In the genomic region with DNA sequence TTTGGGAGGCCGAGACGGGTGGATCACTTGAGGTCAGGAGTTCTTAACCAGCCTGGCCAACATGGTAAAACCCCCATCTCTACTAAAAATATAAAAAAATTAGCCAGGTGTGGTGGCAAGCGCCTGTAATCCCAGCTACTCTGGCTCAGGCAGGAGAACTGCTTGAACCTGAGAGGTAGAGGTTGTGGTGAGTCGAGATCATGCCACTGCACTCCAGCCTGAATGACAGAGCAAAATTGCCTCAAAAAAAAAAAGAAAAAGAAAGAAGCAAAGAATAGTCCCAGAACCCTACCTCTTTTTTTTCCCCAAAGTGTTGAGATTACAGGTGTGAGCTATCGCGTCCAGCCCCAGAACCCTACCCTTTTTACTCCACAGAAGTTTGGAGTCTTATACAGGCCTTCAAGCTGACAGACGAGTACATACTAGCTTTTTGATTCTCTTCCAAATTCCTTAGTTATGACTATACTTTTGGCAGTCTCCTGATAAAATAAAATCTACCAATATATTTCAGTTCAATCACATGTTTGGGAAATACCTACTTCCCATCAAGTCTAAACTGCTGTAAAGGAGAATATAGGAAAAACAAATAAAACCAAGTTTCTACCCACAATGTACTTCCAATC, we compare ENCODE assay signal across 8 cellular contexts. TPM values are rescaled to one million over a fixed set of nuclear protein-coding genes. Genes with fewer than 3 reads are reported as not detected.
DNase-seq lines count a peak whose midpoint lies in the region; ATAC-seq, FAIRE-seq and TF ChIP-seq lines count a peak whose summit lies in the region.
"Not testable (repeated sequence)": the region's sequence is repeated elsewhere in the genome, so short reads cannot be mapped to it uniquely, and the experiment has no call there.

No MANE protein-coding gene starts in this region.

- not testable (repeated sequence) for TF ChIP-seq CTCF in astrocyte of the cerebellum (IDR thresholded peaks at IDR 0.05; ENCODE audit: low read depth, low read length, missing control alignments); endothelial cell of umbilical vein (IDR thresholded peaks at IDR 0.05; ENCODE audit: extremely low read depth in 1 of 2, insufficient read depth in 1 of 2, low read depth in 1 of 2, low read length in 2 of 2); heart right ventricle (IDR thresholded peaks at IDR 0.05); nephron progenitor cell (IDR thresholded peaks at IDR 0.05)

- H3K4me1 Mint-ChIP-seq in nephron progenitor cell, result not testable (repeated sequence)
- peaks cover 30% of the 10 kb centered on the region for H3K4me1 Mint-ChIP-seq in stimulated activated memory B cell treated with anti-CD40 and anti-IgM and Interleukin-4, amounts not matched to agents 10 μg/mL and 1 μg/mL and 100 μg/mL, for 72 hours

- H3K79me2 ChIP-seq in endothelial cell of umbilical vein (ENCODE audit: control insufficient read depth, insufficient read depth, low read length), result not testable (repeated sequence)

- peak overlapping the region; percentile 16 for H3K4me2 ChIP-seq in endothelial cell of umbilical vein (ENCODE audit: insufficient read depth, low read length)

- WGBS in heart right ventricle, 2 donors, result 39 to 43% methylated on average over 7 of the region's 7 CpGs

- peaks cover 19% of the 10 kb centered on the region for H3K4me1 ChIP-seq in endothelial cell of umbilical vein (ENCODE audit: control insufficient read depth, extremely low read depth, insufficient read depth, low read length)
- peaks cover 4 to 42% (median 25%) of the 10 kb centered on the region in 9 donors for H3K4me1 ChIP-seq in heart right ventricle

- H3K9me3 ChIP-seq in endothelial cell of umbilical vein (replicated peaks; ENCODE audit: control insufficient read depth, insufficient read depth, low read length); heart right ventricle: not testable (repeated sequence)

- ATAC-seq in heart right ventricle; stimulated activated memory B cell treated with anti-CD40 and anti-IgM and Interleukin-4, amounts not matched to agents 10 μg/mL and 1 μg/mL and 100 μg/mL, for 72 hours: not testable (repeated sequence)

- intact Hi-C loops in endothelial cell of umbilical vein (cut with micrococcal nuclease) (loop anchor here (1.0 to 2.0 kb wide), 2 partner anchors 20 to 36 kb away; partner anchors contain the start of gene STRN), heart right ventricle (cut with DNase I) (loop anchor here in 1 of 10 donors (5.0 kb wide), 1 partner anchor 36 kb away; the partner anchor contains the start of gene STRN)

- in situ Hi-C loops in ACHN (cut with HindIII; ENCODE audit: low pct_ligation_motif_present, low pct_unique_long_range_greater_than_20kb, low sequenced_read_pairs); astrocyte of the cerebellum (cut with HindIII; ENCODE audit: low sequenced_read_pairs): not testable (repeated sequence)

- not testable (repeated sequence) for H4K20me1 ChIP-seq in endothelial cell of umbilical vein (replicated peaks; ENCODE audit: control insufficient read depth, extremely low read depth, insufficient read depth, low read length)

- not testable (repeated sequence) for H3K27me3 ChIP-seq in endothelial cell of umbilical vein (ENCODE audit: control insufficient read depth in 2 of 2, insufficient read depth in 2 of 2, low read length in 2 of 2); heart right ventricle

- FAIRE-seq in endothelial cell of umbilical vein (lab: Jason Lieb, UNC), result not testable (repeated sequence)

- H3K36me3 ChIP-seq in endothelial cell of umbilical vein (ENCODE audit: control insufficient read depth in 2 of 2, extremely low read depth in 1 of 2, insufficient read depth in 2 of 2, low read length in 2 of 2); heart right ventricle: not testable (repeated sequence)

- H2AFZ ChIP-seq in endothelial cell of umbilical vein (ENCODE audit: low read depth, low read length), result not testable (repeated sequence)

- H3K9ac ChIP-seq in endothelial cell of umbilical vein (replicated peaks; ENCODE audit: extremely low read depth, insufficient read depth, low read length), result peak overlapping the region; percentile 31

- peak overlapping the region; percentile 92 for H3K27ac Mint-ChIP-seq in nephron progenitor cell
- H3K27ac Mint-ChIP-seq in stimulated activated memory B cell treated with anti-CD40 and anti-IgM and Interleukin-4, amounts not matched to agents 10 μg/mL and 1 μg/mL and 100 μg/mL, for 72 hours, result peak overlapping the region; percentile 30

- BruUV-seq in endothelial cell of umbilical vein (replicated peaks; lab: Mats Ljungman, UMichigan), result TSS peak; percentile 19

- H3K9me3 Mint-ChIP-seq in nephron progenitor cell; stimulated activated memory B cell treated with anti-CD40 and anti-IgM and Interleukin-4, amounts not matched to agents 10 μg/mL and 1 μg/mL and 100 μg/mL, for 72 hours: not testable (repeated sequence)

- peak overlapping the region; percentile 76 for H3K27ac ChIP-seq in endothelial cell of umbilical vein (ENCODE audit: insufficient read depth, low read depth, low read length)
- peak overlapping the region; percentile 62 to 85 (median 74) for H3K27ac ChIP-seq in heart right ventricle

- not testable (repeated sequence) for H3K9me1 ChIP-seq in endothelial cell of umbilical vein (replicated peaks; ENCODE audit: control insufficient read depth, extremely low read depth, insufficient read depth, low read length)

- H3K4me3 Mint-ChIP-seq in nephron progenitor cell; stimulated activated memory B cell treated with anti-CD40 and anti-IgM and Interleukin-4, amounts not matched to agents 10 μg/mL and 1 μg/mL and 100 μg/mL, for 72 hours: not testable (repeated sequence)

- dilution Hi-C loops in endothelial cell of umbilical vein (cut with MboI; ENCODE audit: extremely low pct_ligation_motif_present, low sequenced_read_pairs), result not testable (repeated sequence)

- TF ChIP-seq POLR2A in endothelial cell of umbilical vein (IDR thresholded peaks at IDR 0.05; ENCODE audit: low read depth, low read length), result not testable (repeated sequence)

- not testable (repeated sequence) for H3K36me3 Mint-ChIP-seq in nephron progenitor cell (ENCODE audit: low read depth)
- H3K36me3 Mint-ChIP-seq in stimulated activated memory B cell treated with anti-CD40 and anti-IgM and Interleukin-4, amounts not matched to agents 10 μg/mL and 1 μg/mL and 100 μg/mL, for 72 hours, result peaks cover 12% of the 10 kb centered on the region

- not testable (repeated sequence) for H3K4me3 ChIP-seq in astrocyte of the cerebellum (ENCODE audit: low read depth, low read length); endothelial cell of umbilical vein (replicated peaks in 1 of 3; ENCODE audit: insufficient read depth in 1 of 3, low read depth in 1 of 3, low read length in 3 of 3); heart right ventricle

- not testable (repeated sequence) for H3K27me3 Mint-ChIP-seq in nephron progenitor cell (ENCODE audit: low read depth, poor library complexity); stimulated activated memory B cell treated with anti-CD40 and anti-IgM and Interleukin-4, amounts not matched to agents 10 μg/mL and 1 μg/mL and 100 μg/mL, for 72 hours

- CTCF ChIA-PET in endothelial cell of umbilical vein (lab: Charles Lee), result not testable (repeated sequence)

- DNase-seq in ACHN (peak; percentile 13), GM04504 (ENCODE audit: low read depth) (peak; percentile 19), NCI-H2029 (lab: John Stamatoyannopoulos, UW) (peak; percentile 6), astrocyte of the cerebellum (ENCODE audit: low read depth) (peak; percentile 44), endothelial cell of umbilical vein (ENCODE audit: low read depth, low spot score) (peak; percentile 79)
- not testable (repeated sequence) for DNase-seq in heart right ventricle, nephron progenitor cell

- POLR2A ChIA-PET in endothelial cell of umbilical vein (lab: Charles Lee), result interaction anchor here (0.6 kb wide), 1 partner anchor 21 kb away, joined by 4 read pairs; no protein-coding TSS in a partner anchor

RNA-seq across cellular contexts. Expression of gene STRN, which starts 35.4 kb away (rescaled TPM):
- 32.6 and 33.4 TPM in 2 replicates for total RNA-seq in endothelial cell of umbilical vein
- polyA plus RNA-seq in endothelial cell of umbilical vein, result 6.7 and 7.6 TPM in 2 replicates
- polyA plus RNA-seq in endothelial cell of umbilical vein (2011; cell fraction: cytosol; rRNA removed), result 8.1 and 8.3 TPM in 2 replicates
- 15.6 and 20.4 TPM in 2 replicates for polyA plus RNA-seq in endothelial cell of umbilical vein (2011; cell fraction: nucleus; rRNA removed)
- polyA plus RNA-seq in endothelial cell of umbilical vein (2012), result 15.9 and 22.0 TPM in 2 replicates
- polyA minus RNA-seq in endothelial cell of umbilical vein, result 33.3 and 34.2 TPM in 2 replicates
- 15.2 TPM for polyA minus RNA-seq in endothelial cell of umbilical vein (2011; cell fraction: cytosol; rRNA and poly(A)+ RNA removed)
- 27.1 and 32.7 TPM in 2 replicates for polyA minus RNA-seq in endothelial cell of umbilical vein (2011; cell fraction: nucleus; rRNA and poly(A)+ RNA removed)
- total RNA-seq in heart right ventricle, result 100 to 1,000 TPM in 2 of 10 donors, 10 to 100 TPM in 8; 37.0 to 102 (median 67.8) TPM
- 10 to 100 TPM in 1 of 2 donors, 1 to 10 TPM in 1; 8.6 to 12.2 TPM for polyA plus RNA-seq in heart right ventricle
